In genomic region chr7:102291056-102291915, GRCh38 we compare ENCODE assay signal across 9 cellular contexts. TPM values are rescaled to one million over a fixed set of nuclear protein-coding genes. Genes with fewer than 3 reads are reported as not detected.
A peak's percentile ranks its signal among the peaks of the same experiment; 100 is the strongest.
DNase-seq lines count a peak whose midpoint lies in the region; ATAC-seq, FAIRE-seq and TF ChIP-seq lines count a peak whose summit lies in the region.
"Had no signal": no experiment of that assay in that cellular context is flagged by ENCODE, and none has a peak within 500 bp of the region (broad histone marks: within the 10 kb centered on the region; RNA-seq: fewer than 3 reads in every experiment).

No MANE protein-coding gene starts in this region.

- TF ChIP-seq CTCF in HepG2 (CRISPR knock-in tag; IDR thresholded peaks at IDR 0.05) (no peak), right lobe of liver (IDR thresholded peaks at IDR 0.05) (no peak), type B pancreatic cell (conservative IDR thresholded peaks at IDR 0.05) (no peak)

- DNase-seq in HepG2 (ENCODE audit: low spot score) = no peak
- no peak for DNase-seq in right lobe of liver
- peak; percentile 42 to 46 for DNase-seq in activated CD4-positive, alpha-beta T cell treated with anti-CD3 and anti-CD28 coated beads, Interleukin-2, amount 50 U/mL, for 48 hours
- no peak for DNase-seq in type B pancreatic cell (ENCODE audit: extremely low spot score, unreplicated experiment)
- DNase-seq in amniotic stem cell (lab: John Stamatoyannopoulos, UW) = no peak
- DNase-seq in KBM-7 = no peak
- DNase-seq in 8988T = no peak

- CTCF ChIA-PET in HepG2 (lab: Yijun Ruan, JAX; ENCODE audit: low intra/inter-chr PET ratio, low total read pairs) = no interaction called here

- H3K36me3 Mint-ChIP-seq in type B pancreatic cell = no peaks in the 10 kb centered on the region

- in situ Hi-C loops in HepG2 (cut with HindIII; ENCODE audit: extremely low pct_ligation_motif_present, low pct_unique_long_range_greater_than_20kb) (no loop called here), KBM-7 (cut with MboI; ENCODE audit: low pct_unique_long_range_greater_than_20kb, low sequenced_read_pairs) (no loop called here)

- H3K9me3 ChIP-seq in HepG2 (ENCODE audit: low read length) (no peaks in the 10 kb centered on the region), right lobe of liver (no peaks in the 10 kb centered on the region)

- no TSS peak for BruUV-seq in HepG2 (replicated peaks; lab: Mats Ljungman, UMichigan)

- 23% methylated on average over 8 of the region's 18 CpGs for WGBS in HepG2 (ENCODE audit: low lambda C conversion rate)
- 22% methylated on average over 3 of the region's 18 CpGs for WGBS in right lobe of liver (ENCODE audit: insufficient coverage, low coverage, low lambda C conversion rate, missing lambda C conversion rate)

- peak overlapping the region; percentile 61 for H3K4me3 Mint-ChIP-seq in type B pancreatic cell

- intact Hi-C loops in HepG2 (cut with micrococcal nuclease; ENCODE audit: unreplicated experiment) (no loop called here), right lobe of liver (cut with DNase I) (no loop called here)

- no peaks in the 10 kb centered on the region for H3K79me2 ChIP-seq in HepG2 (ENCODE audit: insufficient read depth, low read length)

- TF ChIP-seq POLR2A in HepG2 (IDR thresholded peaks at IDR 0.05; ENCODE audit: insufficient read depth in 1 of 2, low read depth in 2 of 2, low read length in 2 of 2) (no peak), right lobe of liver (IDR thresholded peaks at IDR 0.05) (no peak)

- peaks cover 26% of the 10 kb centered on the region for H3K4me1 Mint-ChIP-seq in type B pancreatic cell (ENCODE audit: unreplicated experiment)

- H3K27me3 ChIP-seq in HepG2 (ENCODE audit: control insufficient read depth in 1 of 2, insufficient read depth in 2 of 2, low read length in 2 of 2) = peaks cover 2 to 20% of the 10 kb centered on the region in 2 experiments; a peak in 3 of 5 replicates
- no peaks in the 10 kb centered on the region for H3K27me3 ChIP-seq in right lobe of liver

- H4K20me1 ChIP-seq in HepG2 (ENCODE audit: insufficient read depth, low read length) = peaks cover 10% of the 10 kb centered on the region; the same call in 1 of the 2 replicates

- no peak overlapping the region for H3K4me2 ChIP-seq in HepG2 (ENCODE audit: low read depth, low read length)

- no peak overlapping the region for H3K9ac ChIP-seq in HepG2 (ENCODE audit: insufficient read depth, low read depth, low read length)

- TF ChIP-seq EP300 in HepG2 (IDR thresholded peaks at IDR 0.05; ENCODE audit: low read depth in 2 of 2, low read length in 2 of 2) (no peak), HepG2 (CRISPR knock-in tag; IDR thresholded peaks at IDR 0.05; ENCODE audit: borderline replicate concordance) (no peak)

- H3K27ac Mint-ChIP-seq in type B pancreatic cell = peak overlapping the region; percentile 26

- H3K36me3 ChIP-seq in HepG2 (replicated peaks in 1 of 2; ENCODE audit: control insufficient read depth in 1 of 2, insufficient read depth in 2 of 2, low read length in 2 of 2) (no peaks in the 10 kb centered on the region), right lobe of liver (no peaks in the 10 kb centered on the region)

- no peaks in the 10 kb centered on the region for H3K9me3 Mint-ChIP-seq in type B pancreatic cell

- POLR2A ChIA-PET in HepG2 (lab: Yijun Ruan, JAX) = no interaction called here

- H3K4me1 ChIP-seq in HepG2 (ENCODE audit: insufficient read depth, low read length) = peaks cover 32% of the 10 kb centered on the region
- peaks cover 0 to 8% (median 0%) of the 10 kb centered on the region in 4 donors for H3K4me1 ChIP-seq in right lobe of liver

- no peak for ATAC-seq in HepG2
- no peak for ATAC-seq in right lobe of liver
- peak; percentile 63 for ATAC-seq in HG02852 (IDR thresholded peaks at IDR 0.05; ENCODE audit: unreplicated experiment)

- H3K4me3 ChIP-seq in HepG2 (replicated peaks in 1 of 3; ENCODE audit: insufficient read depth in 1 of 3, low read depth in 2 of 3, low read length in 3 of 3) (no peak overlapping the region), right lobe of liver (no peak overlapping the region)
- H3K4me3 ChIP-seq: SK-N-MC had no signal

- H2AFZ ChIP-seq in HepG2 (ENCODE audit: low read length) = no peak overlapping the region

- no peak overlapping the region for H3K27ac ChIP-seq in HepG2 (ENCODE audit: extremely low read length, insufficient read depth, low read length)
- H3K27ac ChIP-seq in right lobe of liver = no peak overlapping the region
- H3K27ac ChIP-seq: SK-N-MC had no signal

- H3K27me3 Mint-ChIP-seq in type B pancreatic cell = no peaks in the 10 kb centered on the region

- TF ChIP-seq RAD21 in HepG2 (CRISPR knock-in tag; IDR thresholded peaks at IDR 0.05) = no peak

- FAIRE-seq in HepG2 (lab: Jason Lieb, UNC) = no peak

TF ChIP-seq in HepG2, 621 proteins besides CTCF, POLR2A, EP300 and RAD21:
- TF ChIP-seq ZNF331 (CRISPR knock-in tag; IDR thresholded peaks at IDR 0.05) = no peak
- peak; percentile 31; the same call in 1 of the 2 replicates for TF ChIP-seq CEBPB (IDR thresholded peaks at IDR 0.05; ENCODE audit: borderline replicate concordance, low read depth, low read length)
- no peak for TF ChIP-seq PRPF4 (IDR thresholded peaks at IDR 0.05; ENCODE audit: low read depth, low read length, poor library complexity, severe bottlenecking)

RNA-seq across cellular contexts. Expression of gene SH2B2, which starts 4.6 kb away (rescaled TPM):
- total RNA-seq in HepG2 (2016; rRNA removed; fragmentation: Illumina TruSeq; extraction: Trizol) = 0.14 and 0.46 TPM in 2 replicates
- 0.26 and 0.51 TPM in 2 replicates for total RNA-seq in HepG2 (2016; cell fraction: cytosol; rRNA removed; fragmentation: Illumina TruSeq; extraction: Trizol; ENCODE audit: low read depth)
- 0.45 and 0.63 TPM in 2 replicates for total RNA-seq in HepG2 (2016; cell fraction: insoluble cytoplasmic fraction; rRNA removed; fragmentation: Illumina TruSeq; extraction: Trizol)
- 0.46 and 0.55 TPM in 2 replicates for total RNA-seq in HepG2 (2016; cell fraction: membrane; rRNA removed; fragmentation: Illumina TruSeq; extraction: Trizol)
- not detected in 2 replicates for total RNA-seq in HepG2 (2016; cell fraction: nucleus; rRNA removed; fragmentation: Illumina TruSeq; extraction: Trizol)
- 1.3 and 1.7 TPM in 2 replicates for polyA plus RNA-seq in HepG2 (2011; rRNA removed)
- 1.7 and 2.3 TPM in 2 replicates for polyA plus RNA-seq in HepG2 (2011; cell fraction: cytosol; rRNA removed)
- 4.6 and 5.0 TPM in 2 replicates for polyA plus RNA-seq in HepG2 (2011; cell fraction: nucleus; rRNA removed)
- 1.0 and 1.2 TPM in 2 replicates for polyA plus RNA-seq in HepG2 (2012)
- 0.41 and 0.54 TPM in 2 replicates for polyA plus RNA-seq in HepG2 (2016; cell fraction: cytosol; fragmentation: Illumina TruSeq; extraction: Trizol; ENCODE audit: low read depth)
- polyA plus RNA-seq in HepG2 (2016; cell fraction: insoluble cytoplasmic fraction; fragmentation: Illumina TruSeq; extraction: Trizol; ENCODE audit: low read depth) = 0.63 and 0.64 TPM in 2 replicates
- 0.58 and 0.90 TPM in 2 replicates for polyA plus RNA-seq in HepG2 (2016; cell fraction: membrane; fragmentation: Illumina TruSeq; extraction: Trizol; ENCODE audit: low read depth)
- polyA plus RNA-seq in HepG2 (2016; cell fraction: nucleus; fragmentation: Illumina TruSeq; extraction: Trizol; ENCODE audit: insufficient read depth, low read depth) = 0.46 and 1.1 TPM in 2 replicates
- 1.5 and 3.3 TPM in 2 replicates for polyA minus RNA-seq in HepG2 (2011; rRNA and poly(A)+ RNA removed; ENCODE audit: low replicate concordance)
- 1.3 and 2.5 TPM in 2 replicates for polyA minus RNA-seq in HepG2 (2011; cell fraction: cytosol; rRNA and poly(A)+ RNA removed)
- 0.90 and 1.6 TPM in 2 replicates for polyA minus RNA-seq in HepG2 (2011; cell fraction: nucleus; rRNA and poly(A)+ RNA removed)
- 1 to 10 TPM; 1.7 to 3.1 (median 2.6) TPM for total RNA-seq in right lobe of liver
- total RNA-seq in type B pancreatic cell (ENCODE audit: low replicate concordance) = 9.5 and 15.5 TPM in 2 replicates

Comparison
In these comparisons a context has a peak if more than half of its experiments do, and no peak if none do; other contexts are left out.
1. DNase-seq: peak in activated CD4-positive, alpha-beta T cell treated with anti-CD3 and anti-CD28 coated beads, Interleukin-2, amount 50 U/mL, for 48 hours (2 of 2); none in HepG2 (single experiment), right lobe of liver (0 of 3), type B pancreatic cell (single experiment), amniotic stem cell (single experiment), KBM-7 (single experiment) and 8988T (single experiment).